Comparison of ENCODE assay signal across 11 cellular contexts in the genomic region with DNA sequence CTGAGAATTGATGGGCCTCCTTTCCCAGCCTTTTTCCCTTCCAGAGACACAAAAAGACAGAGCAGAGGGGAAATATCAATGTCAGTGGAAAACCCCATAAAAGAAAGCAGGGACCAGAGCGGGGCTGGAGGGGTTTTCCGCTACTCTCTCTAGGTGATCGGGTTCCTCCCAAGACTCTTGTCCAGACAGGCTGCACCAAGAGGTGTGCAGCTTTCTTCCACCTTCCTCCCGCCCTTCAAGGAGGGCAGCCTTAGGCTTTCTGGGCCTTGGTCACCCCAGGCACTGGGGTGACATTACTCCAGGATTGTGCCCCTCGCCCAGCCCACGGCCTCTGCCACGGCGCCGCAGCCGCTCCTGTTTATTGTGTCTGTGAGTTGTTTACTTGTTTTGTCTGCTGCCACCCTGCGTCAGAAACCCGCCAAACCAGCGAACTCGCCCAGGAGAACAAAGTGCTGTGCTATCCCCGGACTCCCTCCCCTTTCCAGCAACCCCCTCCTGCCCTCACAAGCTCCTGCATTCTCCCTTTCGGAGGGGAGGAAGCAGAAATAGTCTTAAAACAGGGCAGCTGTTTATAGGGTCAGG. TPM values are rescaled to one million over a fixed set of nuclear protein-coding genes. Genes with fewer than 3 reads are reported as not detected.
DNase-seq lines count a peak whose midpoint lies in the region; ATAC-seq and TF ChIP-seq lines count a peak whose summit lies in the region.
"Had no signal": no experiment of that assay in that cellular context is flagged by ENCODE, and none has a peak within 500 bp of the region (broad histone marks: within the 10 kb centered on the region; RNA-seq: fewer than 3 reads in every experiment).

No MANE protein-coding gene starts in this region.

- no peak overlapping the region for H3K14ac ChIP-seq in mesenchymal stem cell (ENCODE audit: low read length in 2 of 2)

- no peak overlapping the region for H2BK15ac ChIP-seq in mesenchymal stem cell (ENCODE audit: low read depth, poor library complexity, severe bottlenecking)

- H4K91ac ChIP-seq in mesenchymal stem cell (ENCODE audit: low read length), result peak overlapping the region; percentile 48

- no peaks in the 10 kb centered on the region for H3K79me1 ChIP-seq in mesenchymal stem cell (replicated peaks; ENCODE audit: low read length, poor library complexity, severe bottlenecking)

- H3K36me3 ChIP-seq in mesenchymal stem cell (ENCODE audit: control insufficient read depth in 1 of 2, insufficient read depth in 2 of 2, low read depth in 1 of 2, low read length in 2 of 2), result no peaks in the 10 kb centered on the region

- H3K36me3 Mint-ChIP-seq in CD4-positive, alpha-beta T cell (ENCODE audit: low read depth), result no peaks in the 10 kb centered on the region
- no peaks in the 10 kb centered on the region; the same call in 1 of the 2 replicates for H3K36me3 Mint-ChIP-seq in WTC11
- H3K36me3 Mint-ChIP-seq in activated T-helper 17 cell treated with anti-CD3 and anti-CD28 coated beads, Interleukin-2, amount 50 U/mL, for 72 hours (ENCODE audit: low read depth), result no peaks in the 10 kb centered on the region
- no peaks in the 10 kb centered on the region for H3K36me3 Mint-ChIP-seq in natural killer cell treated with Interleukin-12 subunit alpha and Interleukin-12 subunit beta and Interleukin-15 and Interleukin-18, amount 100 ng/mL, for 72 hours

- H3K4me3 Mint-ChIP-seq in CD4-positive, alpha-beta T cell, result peak overlapping the region; percentile 1
- no peak overlapping the region; the same call in 1 of the 2 replicates for H3K4me3 Mint-ChIP-seq in WTC11
- no peak overlapping the region for H3K4me3 Mint-ChIP-seq in activated T-helper 17 cell treated with anti-CD3 and anti-CD28 coated beads, Interleukin-2, amount 50 U/mL, for 72 hours
- H3K4me3 Mint-ChIP-seq in natural killer cell treated with Interleukin-12 subunit alpha and Interleukin-12 subunit beta and Interleukin-15 and Interleukin-18, amount 100 ng/mL, for 72 hours, result no peak overlapping the region

- H3K9me3 ChIP-seq in CD4-positive, alpha-beta T cell (ENCODE audit: control insufficient read depth, low read length), result no peaks in the 10 kb centered on the region
- no peaks in the 10 kb centered on the region for H3K9me3 ChIP-seq in mesenchymal stem cell (ENCODE audit: control insufficient read depth, low read length)

- no peak for ATAC-seq in CD4-positive, alpha-beta T cell (ENCODE audit: poor library complexity)
- peak; percentile 38 for ATAC-seq in HG02610 (IDR thresholded peaks at IDR 0.05; ENCODE audit: unreplicated experiment)
- ATAC-seq in WTC11, result peak; percentile 21
- ATAC-seq in activated T-helper 17 cell treated with anti-CD3 and anti-CD28 coated beads, Interleukin-2, amount 50 U/mL, for 72 hours (replicated peaks), result no peak
- ATAC-seq in natural killer cell treated with Interleukin-12 subunit alpha and Interleukin-12 subunit beta and Interleukin-15 and Interleukin-18, amount 100 ng/mL, for 72 hours, result no peak

- POLR2A ChIA-PET in CD4-positive, alpha-beta T cell (lab: Charles Lee), result interaction anchor here (0.6 kb wide), 1 partner anchor 8 kb away, joined by 3 read pairs; no protein-coding TSS in a partner anchor
- POLR2A ChIA-PET in WTC11 (lab: Charles Lee), result interaction anchor here (0.5 kb wide), 1 partner anchor 179 kb away, joined by 3 read pairs; no protein-coding TSS in a partner anchor

- no peak for TF ChIP-seq CTCF in CD4-positive, alpha-beta T cell (IDR thresholded peaks at IDR 0.05)
- TF ChIP-seq CTCF in WTC11 (IDR thresholded peaks at IDR 0.05), result no peak

- DNase-seq in CD4-positive, alpha-beta T cell, result no peak
- DNase-seq in WTC11 (ENCODE audit: low spot score) (peak; percentile 79), mesenchymal stem cell (peak; percentile 76), MV-4-11 (lab: John Stamatoyannopoulos, UW) (no peak)
- DNase-seq in natural killer cell treated with Interleukin-12 subunit alpha and Interleukin-12 subunit beta and Interleukin-15 and Interleukin-18, amount 100 ng/mL, for 72 hours (ENCODE audit: low spot score), result no peak
- DNase-seq in activated CD4-positive, alpha-beta T cell treated with anti-CD3 and anti-CD28 coated beads, Interleukin-2, amount 50 U/mL, for 1 hour, result no peak
- DNase-seq: activated CD8-positive, alpha-beta memory T cell treated with anti-CD3 and anti-CD28 coated beads, Interleukin-2, amount 50 U/mL, for 48 hours; head of caudate nucleus; Right ventricle myocardium superior had no signal

- H2BK12ac ChIP-seq in mesenchymal stem cell (ENCODE audit: low read length in 2 of 2), result peak overlapping the region; percentile 45 to 61

- CTCF ChIA-PET in CD4-positive, alpha-beta T cell (lab: Charles Lee), result interaction anchor here (1.6 kb wide), 1 partner anchor 11 kb away, joined by 5 read pairs; no protein-coding TSS in a partner anchor
- CTCF ChIA-PET in WTC11 (lab: Charles Lee), result interaction anchor here (0.9 to 2.1 kb wide), 10 partner anchors 11 to 193 kb away, joined by 3 to 9 read pairs (median 6); a partner anchor contains a TSS

- peak overlapping the region; percentile 90 for H4K8ac ChIP-seq in mesenchymal stem cell (ENCODE audit: low read length)

- H3K18ac ChIP-seq in mesenchymal stem cell (ENCODE audit: low read depth in 1 of 2, low read length in 2 of 2), result peak overlapping the region; percentile 93 to 96

- peaks cover 12% of the 10 kb centered on the region for H3K4me1 Mint-ChIP-seq in CD4-positive, alpha-beta T cell (ENCODE audit: low read depth)
- H3K4me1 Mint-ChIP-seq in WTC11, result peaks cover 29% of the 10 kb centered on the region
- H3K4me1 Mint-ChIP-seq in activated T-helper 17 cell treated with anti-CD3 and anti-CD28 coated beads, Interleukin-2, amount 50 U/mL, for 72 hours, result peaks cover 6% of the 10 kb centered on the region
- H3K4me1 Mint-ChIP-seq in natural killer cell treated with Interleukin-12 subunit alpha and Interleukin-12 subunit beta and Interleukin-15 and Interleukin-18, amount 100 ng/mL, for 72 hours (ENCODE audit: low read depth in 2 of 2), result peaks cover 19 to 20% of the 10 kb centered on the region in 2 donors

- H3K27ac ChIP-seq in CD4-positive, alpha-beta T cell (ENCODE audit: low read depth, low read length), result no peak overlapping the region
- H3K27ac ChIP-seq in mesenchymal stem cell (ENCODE audit: low read length, poor library complexity, severe bottlenecking), result peak overlapping the region; percentile 93

- H3K23ac ChIP-seq in mesenchymal stem cell (ENCODE audit: low read length in 2 of 2), result peak overlapping the region in 1 of 2 experiments; percentile 29

- peak overlapping the region; percentile 39 for H2BK5ac ChIP-seq in mesenchymal stem cell (ENCODE audit: low read depth, low read length, poor library complexity, severe bottlenecking)

- peak overlapping the region; percentile 93 for H3K4me2 ChIP-seq in mesenchymal stem cell (ENCODE audit: low read length, poor library complexity, severe bottlenecking)

- peak overlapping the region; percentile 94 for H2BK120ac ChIP-seq in mesenchymal stem cell (ENCODE audit: low read depth, low read length)

- 27% methylated on average over 5 of the region's 16 CpGs for WGBS in mesenchymal stem cell

- H3K4ac ChIP-seq in mesenchymal stem cell (ENCODE audit: low read depth in 1 of 2, low read length in 2 of 2), result peak overlapping the region; percentile 71 to 94

- H3K27ac Mint-ChIP-seq in CD4-positive, alpha-beta T cell, result no peak overlapping the region
- no peak overlapping the region for H3K27ac Mint-ChIP-seq in WTC11
- no peak overlapping the region for H3K27ac Mint-ChIP-seq in activated T-helper 17 cell treated with anti-CD3 and anti-CD28 coated beads, Interleukin-2, amount 50 U/mL, for 72 hours
- H3K27ac Mint-ChIP-seq in natural killer cell treated with Interleukin-12 subunit alpha and Interleukin-12 subunit beta and Interleukin-15 and Interleukin-18, amount 100 ng/mL, for 72 hours, result no peak overlapping the region

- peaks cover 31% of the 10 kb centered on the region for H3K4me1 ChIP-seq in mesenchymal stem cell (ENCODE audit: control insufficient read depth, insufficient read depth, low read depth, low read length)

- H3K4me3 ChIP-seq in mesenchymal stem cell (ENCODE audit: insufficient read depth in 1 of 2, low read depth in 1 of 2, low read length in 2 of 2), result peak overlapping the region; percentile 50 to 86

- intact Hi-C loops in CD4-positive, alpha-beta T cell (cut with DNase I, micrococcal nuclease), result no loop called here

- no peak overlapping the region for H2AFZ ChIP-seq in mesenchymal stem cell (ENCODE audit: low read depth, low read length)

- peaks cover 89% of the 10 kb centered on the region for H3K27me3 ChIP-seq in CD4-positive, alpha-beta T cell (ENCODE audit: control insufficient read depth, insufficient read depth, low read length)
- H3K27me3 ChIP-seq in mesenchymal stem cell (ENCODE audit: control insufficient read depth in 1 of 2, insufficient read depth in 1 of 2, low read length in 2 of 2), result peaks cover 0 to 3% of the 10 kb centered on the region in 2 experiments

- H3K27me3 Mint-ChIP-seq in CD4-positive, alpha-beta T cell, result peaks cover 93% of the 10 kb centered on the region
- H3K27me3 Mint-ChIP-seq in WTC11 (ENCODE audit: low read depth), result peaks cover 99% of the 10 kb centered on the region
- H3K27me3 Mint-ChIP-seq in activated T-helper 17 cell treated with anti-CD3 and anti-CD28 coated beads, Interleukin-2, amount 50 U/mL, for 72 hours, result peaks cover 55% of the 10 kb centered on the region
- H3K27me3 Mint-ChIP-seq in natural killer cell treated with Interleukin-12 subunit alpha and Interleukin-12 subunit beta and Interleukin-15 and Interleukin-18, amount 100 ng/mL, for 72 hours, result peaks cover 31 to 44% of the 10 kb centered on the region in 2 donors

- peak overlapping the region; percentile 19 for H2AK5ac ChIP-seq in mesenchymal stem cell (ENCODE audit: low read length, severe bottlenecking)

- H3K9ac ChIP-seq in mesenchymal stem cell (ENCODE audit: low read length), result peak overlapping the region; percentile 96

- no peaks in the 10 kb centered on the region for H3K9me3 Mint-ChIP-seq in CD4-positive, alpha-beta T cell
- H3K9me3 Mint-ChIP-seq in WTC11, result no peaks in the 10 kb centered on the region
- H3K9me3 Mint-ChIP-seq in activated T-helper 17 cell treated with anti-CD3 and anti-CD28 coated beads, Interleukin-2, amount 50 U/mL, for 72 hours, result no peaks in the 10 kb centered on the region
- no peaks in the 10 kb centered on the region for H3K9me3 Mint-ChIP-seq in natural killer cell treated with Interleukin-12 subunit alpha and Interleukin-12 subunit beta and Interleukin-15 and Interleukin-18, amount 100 ng/mL, for 72 hours

RNA-seq across cellular contexts. Expression of a gene that starts 6.7 kb away (rescaled TPM):
- not detected for total RNA-seq in CD4-positive, alpha-beta T cell
- not detected in 3 replicates for total RNA-seq in WTC11 (2021)
- polyA plus RNA-seq in mesenchymal stem cell (2013, experiment 1 of 2), result 49.1 TPM
- 49.1 TPM for polyA plus RNA-seq in mesenchymal stem cell (2013, experiment 2 of 2)
- total RNA-seq in activated T-helper 17 cell treated with anti-CD3 and anti-CD28 coated beads, Interleukin-2, amount 50 U/mL, for 72 hours, result not detected
- total RNA-seq in natural killer cell treated with Interleukin-12 subunit alpha and Interleukin-12 subunit beta and Interleukin-15 and Interleukin-18, amount 100 ng/mL, for 72 hours, result not detected

RNA-seq across cellular contexts. Expression of a gene that starts 11.3 kb away (rescaled TPM):
- total RNA-seq in CD4-positive, alpha-beta T cell, result not detected
- not detected in 3 replicates for total RNA-seq in WTC11 (2021)
- 0.30 TPM for polyA plus RNA-seq in mesenchymal stem cell (2013, experiment 1 of 2)
- 0.27 TPM for polyA plus RNA-seq in mesenchymal stem cell (2013, experiment 2 of 2)
- not detected for total RNA-seq in activated T-helper 17 cell treated with anti-CD3 and anti-CD28 coated beads, Interleukin-2, amount 50 U/mL, for 72 hours
- not detected for total RNA-seq in natural killer cell treated with Interleukin-12 subunit alpha and Interleukin-12 subunit beta and Interleukin-15 and Interleukin-18, amount 100 ng/mL, for 72 hours
- total RNA-seq: Right ventricle myocardium superior had no signal

RNA-seq across cellular contexts. Expression of a gene that starts 12.7 kb away (rescaled TPM):
- total RNA-seq in CD4-positive, alpha-beta T cell, result not detected
- not detected in 3 replicates for total RNA-seq in WTC11 (2021)
- polyA plus RNA-seq in mesenchymal stem cell (2013, experiment 1 of 2), result 66.4 TPM
- 67.1 TPM for polyA plus RNA-seq in mesenchymal stem cell (2013, experiment 2 of 2)
- total RNA-seq in activated T-helper 17 cell treated with anti-CD3 and anti-CD28 coated beads, Interleukin-2, amount 50 U/mL, for 72 hours, result not detected
- not detected for total RNA-seq in natural killer cell treated with Interleukin-12 subunit alpha and Interleukin-12 subunit beta and Interleukin-15 and Interleukin-18, amount 100 ng/mL, for 72 hours
- total RNA-seq: Right ventricle myocardium superior had no signal

RNA-seq across cellular contexts. Expression of a gene that starts 21.6 kb away (rescaled TPM):
- total RNA-seq in CD4-positive, alpha-beta T cell, result not detected
- total RNA-seq in WTC11 (2021), result not detected in 3 replicates
- polyA plus RNA-seq in mesenchymal stem cell (2013, experiment 1 of 2), result 18.0 TPM
- 18.5 TPM for polyA plus RNA-seq in mesenchymal stem cell (2013, experiment 2 of 2)
- not detected for total RNA-seq in activated T-helper 17 cell treated with anti-CD3 and anti-CD28 coated beads, Interleukin-2, amount 50 U/mL, for 72 hours
- total RNA-seq in natural killer cell treated with Interleukin-12 subunit alpha and Interleukin-12 subunit beta and Interleukin-15 and Interleukin-18, amount 100 ng/mL, for 72 hours, result not detected
- total RNA-seq: Right ventricle myocardium superior had no signal

RNA-seq across cellular contexts. Expression of a gene that starts 32.1 kb away (rescaled TPM):
- total RNA-seq in CD4-positive, alpha-beta T cell, result not detected
- 0.14 to 0.46 TPM (median 0.30 TPM) in 3 replicates for total RNA-seq in WTC11 (2021)
- 6.4 TPM for polyA plus RNA-seq in mesenchymal stem cell (2013, experiment 1 of 2)
- polyA plus RNA-seq in mesenchymal stem cell (2013, experiment 2 of 2), result 7.0 TPM
- under 1 TPM in 1 of 2 donors, not detected in 1; 0.16 TPM for total RNA-seq in activated T-helper 17 cell treated with anti-CD3 and anti-CD28 coated beads, Interleukin-2, amount 50 U/mL, for 72 hours
- 1 to 10 TPM; 1.3 to 2.3 TPM for total RNA-seq in natural killer cell treated with Interleukin-12 subunit alpha and Interleukin-12 subunit beta and Interleukin-15 and Interleukin-18, amount 100 ng/mL, for 72 hours
- total RNA-seq: Right ventricle myocardium superior had no signal

Comparison
In these comparisons a context has a peak if more than half of its experiments do, and no peak if none do; other contexts are left out.
1. ATAC-seq: peak in HG02610 (single experiment) and WTC11 (single experiment); none in CD4-positive, alpha-beta T cell (single experiment), activated T-helper 17 cell treated with anti-CD3 and anti-CD28 coated beads, Interleukin-2, amount 50 U/mL, for 72 hours (single experiment) and natural killer cell treated with Interleukin-12 subunit alpha and Interleukin-12 subunit beta and Interleukin-15 and Interleukin-18, amount 100 ng/mL, for 72 hours (0 of 2).
2. DNase-seq: peak in WTC11 (single experiment) and mesenchymal stem cell (single experiment); none in CD4-positive, alpha-beta T cell (0 of 10), natural killer cell treated with Interleukin-12 subunit alpha and Interleukin-12 subunit beta and Interleukin-15 and Interleukin-18, amount 100 ng/mL, for 72 hours (single experiment), MV-4-11 (single experiment) and activated CD4-positive, alpha-beta T cell treated with anti-CD3 and anti-CD28 coated beads, Interleukin-2, amount 50 U/mL, for 1 hour (single experiment).